Comparison of ENCODE assay signal across 33 cellular contexts in the genomic region with DNA sequence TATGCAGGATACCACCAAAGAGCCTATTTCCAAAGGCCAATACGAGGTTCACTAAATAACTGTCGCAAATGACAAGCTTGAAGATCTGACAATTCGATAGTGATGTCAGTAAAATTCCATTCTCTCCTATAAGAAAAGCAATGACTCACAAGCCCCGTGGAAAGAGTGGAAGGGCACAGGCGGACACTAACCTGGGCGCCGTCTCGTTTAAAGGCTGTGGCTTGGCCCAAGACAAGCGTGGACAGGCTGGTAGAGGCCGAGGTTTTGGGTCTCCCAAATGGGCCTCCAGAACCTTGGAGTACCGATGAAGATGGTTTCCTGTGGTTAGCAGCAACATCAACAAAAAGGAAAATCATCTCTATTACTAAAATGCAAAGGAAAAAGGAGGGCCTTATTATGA. TPM values are rescaled to one million over a fixed set of nuclear protein-coding genes. Genes with fewer than 3 reads are reported as not detected.
"Had no signal": no experiment of that assay in that cellular context is flagged by ENCODE, and none has a peak within 500 bp of the region (broad histone marks: within the 10 kb centered on the region; RNA-seq: fewer than 3 reads in every experiment).

No MANE protein-coding gene starts in this region.

- H3K9ac ChIP-seq: KMS-11 had no signal

- H3K9me3 ChIP-seq: SJSA1 had no signal

- H3K4me1 Mint-ChIP-seq: activated B cell treated with CpG ODN at 0.5 μM for 24 hours had no signal

- H3K27me3 Mint-ChIP-seq: activated B cell treated with CpG ODN at 0.5 μM for 24 hours; activated CD4-positive, alpha-beta memory T cell treated with anti-CD3 and anti-CD28 coated beads for 36 hours; activated CD4-positive, alpha-beta T cell treated with anti-CD3 and anti-CD28 coated beads, Interleukin-2, amount 10 ng/mL, durations not matched to agents 7 days and 5 days; activated naive CD8-positive, alpha-beta T cell; activated T-helper 17 cell treated with anti-CD3 and anti-CD28 coated beads, Interleukin-2, amount 50 U/mL, for 72 hours; T-helper 17 cell had no signal

- H3K27ac Mint-ChIP-seq: activated B cell treated with CpG ODN at 0.5 μM for 24 hours; activated CD4-positive, alpha-beta memory T cell treated with anti-CD3 and anti-CD28 coated beads for 36 hours; activated CD4-positive, alpha-beta T cell treated with anti-CD3 and anti-CD28 coated beads, Interleukin-2, amount 10 ng/mL, durations not matched to agents 7 days and 5 days; activated naive CD4-positive, alpha-beta T cell treated with anti-CD3 and anti-CD28 coated beads for 36 hours; activated naive CD8-positive, alpha-beta T cell; activated T-helper 17 cell treated with anti-CD3 and anti-CD28 coated beads, Interleukin-2, amount 50 U/mL, for 72 hours; T-helper 17 cell had no signal

- ATAC-seq: activated T-cell treated with anti-CD3 and anti-CD28 coated beads, Interleukin-2, amount 50 U/mL, for 4 hours; activated T-helper 17 cell treated with anti-CD3 and anti-CD28 coated beads, Interleukin-2, amount 50 U/mL, for 72 hours; Panc1; SK-N-SH treated with all-trans-retinoic acid at 6 μM for 48 hours; T-helper 17 cell had no signal

- H3K4me3 Mint-ChIP-seq: activated B cell treated with CpG ODN at 0.5 μM for 24 hours; activated CD4-positive, alpha-beta memory T cell treated with anti-CD3 and anti-CD28 coated beads for 36 hours; activated CD4-positive, alpha-beta T cell treated with anti-CD3 and anti-CD28 coated beads, Interleukin-2, amount 10 ng/mL, durations not matched to agents 7 days and 5 days; activated naive CD4-positive, alpha-beta T cell treated with anti-CD3 and anti-CD28 coated beads for 36 hours; activated naive CD8-positive, alpha-beta T cell; activated T-cell treated with anti-CD3 and anti-CD28 coated beads, Interleukin-2, amount 50 U/mL, for 4 hours; activated T-helper 17 cell treated with anti-CD3 and anti-CD28 coated beads, Interleukin-2, amount 50 U/mL, for 72 hours had no signal

- H3K27me3 ChIP-seq: brain microvascular endothelial cell, SJSA1 had no signal

- H3K4me2 ChIP-seq: KMS-11 had no signal

- H3K27ac ChIP-seq: brain microvascular endothelial cell, KMS-11, SJSA1 had no signal

- DNase-seq: activated B cell treated with CpG ODN at 0.5 μM for 24 hours; activated CD4-positive, alpha-beta memory T cell treated with anti-CD3 and anti-CD28 coated beads for 36 hours; activated CD4-positive, alpha-beta T cell treated with anti-CD3 and anti-CD28 coated beads for 1 hour; activated CD4-positive, alpha-beta T cell treated with anti-CD3 and anti-CD28 coated beads, Interleukin-2, amount 10 ng/mL, durations not matched to agents 7 days and 5 days; activated CD8-positive, alpha-beta memory T cell treated with anti-CD3 and anti-CD28 coated beads for 24 hours; activated gamma-delta T cell; activated naive CD4-positive, alpha-beta T cell treated with anti-CD3 and anti-CD28 coated beads for 36 hours; activated T-cell treated with anti-CD3 and anti-CD28 coated beads, Interleukin-2, amount 50 U/mL, for 4 hours; amygdala; brain microvascular endothelial cell; NCI-H1092; NCI-H1417 treated with DMSO at 0.1 percent for 48 hours; NCI-H1694; NCI-H2029; NCI-H2107; NCI-H2171 treated with DMSO at 0.1 percent for 48 hours; NCI-H226; NCI-H526; NCI-H82; RPMI8226; SHP77; SW 1271; T-helper 17 cell; T-helper 9 cell had no signal

- H3K4me3 ChIP-seq: SJSA1 had no signal

- H3K4me1 ChIP-seq: SJSA1 had no signal

- H3K9me3 Mint-ChIP-seq: activated B cell treated with CpG ODN at 0.5 μM for 24 hours; activated CD4-positive, alpha-beta memory T cell treated with anti-CD3 and anti-CD28 coated beads for 36 hours; activated CD4-positive, alpha-beta T cell treated with anti-CD3 and anti-CD28 coated beads, Interleukin-2, amount 10 ng/mL, durations not matched to agents 7 days and 5 days; activated naive CD4-positive, alpha-beta T cell treated with anti-CD3 and anti-CD28 coated beads for 36 hours; activated T-cell treated with anti-CD3 and anti-CD28 coated beads, Interleukin-2, amount 50 U/mL, for 4 hours; activated T-helper 17 cell treated with anti-CD3 and anti-CD28 coated beads, Interleukin-2, amount 50 U/mL, for 72 hours had no signal

- H3K36me3 Mint-ChIP-seq: activated naive CD8-positive, alpha-beta T cell had no signal

RNA-seq across cellular contexts. Expression of gene SLC38A8, which starts 16.5 kb away (rescaled TPM):
- total RNA-seq: activated B cell treated with CpG ODN at 0.5 μM for 24 hours; activated CD4-positive, alpha-beta memory T cell treated with anti-CD3 and anti-CD28 coated beads for 36 hours; activated CD4-positive, alpha-beta T cell treated with anti-CD3 and anti-CD28 coated beads, Interleukin-2, amount 10 ng/mL, durations not matched to agents 7 days and 5 days; activated naive CD4-positive, alpha-beta T cell treated with anti-CD3 and anti-CD28 coated beads for 36 hours; activated T-cell treated with anti-CD3 and anti-CD28 coated beads, Interleukin-2, amount 50 U/mL, for 4 hours; activated T-helper 17 cell treated with anti-CD3 and anti-CD28 coated beads, Interleukin-2, amount 50 U/mL, for 72 hours; MCF 10A; NCI-H460; OCI-LY7; SJSA1; T-helper 17 cell had no signal
